12 cellular contexts compared by ENCODE assay signal in the genomic region with DNA sequence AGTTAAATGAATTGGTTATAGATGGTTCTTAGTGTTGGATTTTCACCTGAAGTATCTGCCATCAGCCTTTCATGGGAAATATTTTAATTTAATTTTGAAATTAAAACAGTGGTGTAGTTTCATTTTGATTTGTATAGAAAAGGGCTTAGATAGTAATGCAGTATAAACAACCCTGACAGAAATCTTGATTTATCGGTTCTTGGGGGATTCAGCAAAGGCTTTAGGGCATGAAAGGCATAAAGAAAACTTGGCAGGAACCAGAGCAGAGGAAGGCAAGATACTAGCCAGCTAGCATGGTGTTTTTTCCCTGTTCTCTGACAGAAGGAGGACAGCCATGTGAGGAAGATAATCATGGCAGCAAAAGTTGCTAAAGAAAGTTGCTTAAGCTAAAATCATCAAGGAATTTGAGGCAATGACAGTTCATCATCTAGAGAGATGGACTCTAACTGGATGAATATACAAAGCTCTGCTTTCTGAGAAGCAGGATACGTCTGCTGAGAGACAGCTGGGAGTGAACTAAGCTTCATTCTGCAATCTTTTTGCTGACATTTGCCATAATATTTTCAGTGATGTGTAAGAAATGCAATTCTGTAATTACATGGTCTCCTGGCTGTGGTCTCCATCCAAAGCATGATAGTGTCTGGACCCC.
"Had no signal": no experiment of that assay in that cellular context is flagged by ENCODE, and none has a peak within 500 bp of the region (broad histone marks: within the 10 kb centered on the region; RNA-seq: fewer than 3 reads in every experiment).

No MANE protein-coding gene starts in this region.

- H3K9me3 Mint-ChIP-seq: activated CD4-positive, alpha-beta memory T cell treated with anti-CD3 and anti-CD28 coated beads, Interleukin-2, amount 10 ng/mL, durations not matched to agents 7 days and 5 days; stimulated activated memory B cell treated with anti-CD40 and anti-IgM and Interleukin-4, amounts not matched to agents 10 μg/mL and 1 μg/mL and 100 μg/mL, for 72 hours had no signal

- ATAC-seq: heart left ventricle had no signal

- H3K4me3 Mint-ChIP-seq: activated CD4-positive, alpha-beta memory T cell treated with anti-CD3 and anti-CD28 coated beads, Interleukin-2, amount 10 ng/mL, durations not matched to agents 7 days and 5 days; activated CD4-positive, alpha-beta T cell treated with anti-CD3 and anti-CD28 coated beads for 36 hours; activated naive CD8-positive, alpha-beta T cell treated with anti-CD3 and anti-CD28 coated beads for 36 hours; stimulated activated memory B cell treated with anti-CD40 and anti-IgM and Interleukin-4, amounts not matched to agents 10 μg/mL and 1 μg/mL and 100 μg/mL, for 72 hours had no signal

- H3K27ac Mint-ChIP-seq: activated CD4-positive, alpha-beta memory T cell treated with anti-CD3 and anti-CD28 coated beads, Interleukin-2, amount 10 ng/mL, durations not matched to agents 7 days and 5 days; activated CD4-positive, alpha-beta T cell treated with anti-CD3 and anti-CD28 coated beads for 36 hours; activated naive CD8-positive, alpha-beta T cell treated with anti-CD3 and anti-CD28 coated beads for 36 hours had no signal

- H3K27me3 Mint-ChIP-seq: activated CD4-positive, alpha-beta T cell treated with anti-CD3 and anti-CD28 coated beads for 36 hours; stimulated activated memory B cell treated with anti-CD40 and anti-IgM and Interleukin-4, amounts not matched to agents 10 μg/mL and 1 μg/mL and 100 μg/mL, for 72 hours had no signal

- H3K36me3 Mint-ChIP-seq: activated naive CD8-positive, alpha-beta T cell treated with anti-CD3 and anti-CD28 coated beads for 36 hours; stimulated activated memory B cell treated with anti-CD40 and anti-IgM and Interleukin-4, amounts not matched to agents 10 μg/mL and 1 μg/mL and 100 μg/mL, for 72 hours had no signal

- DNase-seq: activated CD4-positive, alpha-beta memory T cell treated with anti-CD3 and anti-CD28 coated beads, Interleukin-2, amount 10 ng/mL, durations not matched to agents 7 days and 5 days; activated CD4-positive, alpha-beta T cell treated with anti-CD3 and anti-CD28 coated beads for 36 hours; activated gamma-delta T cell treated with Interleukin-2 at 50 U/mL for 16 hours; activated naive CD8-positive, alpha-beta T cell treated with anti-CD3 and anti-CD28 coated beads for 36 hours; activated T-cell treated with anti-CD3 and anti-CD28 coated beads, Interleukin-2, amount 50 U/mL, for 48 hours; aorta; foreskin melanocyte; heart left ventricle; midbrain; T-helper 9 cell; tibial artery had no signal
